ENCODE assay signal across 17 cellular contexts in the genomic region with DNA sequence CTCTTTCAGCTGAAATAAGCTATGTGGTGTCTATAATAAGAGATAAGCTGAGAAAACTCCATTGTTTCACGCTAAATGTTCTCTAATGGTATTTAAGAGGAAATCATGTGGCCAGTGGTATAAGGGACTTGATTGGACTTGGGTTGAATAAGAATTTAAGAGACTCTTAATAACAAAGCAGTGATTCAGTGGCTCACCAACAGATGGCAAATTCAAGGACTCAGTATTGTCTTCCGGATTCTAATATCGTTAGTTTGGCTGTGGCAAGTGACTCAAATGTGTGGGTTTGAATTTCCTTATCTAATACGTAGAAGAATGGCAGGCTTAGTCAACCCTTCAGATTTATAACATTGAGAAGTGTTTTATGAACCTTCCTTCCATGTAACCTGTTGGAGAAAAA. TPM values are rescaled to one million over a fixed set of nuclear protein-coding genes. Genes with fewer than 3 reads are reported as not detected.
DNase-seq lines count a peak whose midpoint lies in the region; ATAC-seq and TF ChIP-seq lines count a peak whose summit lies in the region.
"Had no signal": no experiment of that assay in that cellular context is flagged by ENCODE, and none has a peak within 500 bp of the region (broad histone marks: within the 10 kb centered on the region; RNA-seq: fewer than 3 reads in every experiment).

No MANE protein-coding gene starts in this region.

- H3K9me3 ChIP-seq in BE2C, result no peaks in the 10 kb centered on the region
- no peaks in the 10 kb centered on the region for H3K9me3 ChIP-seq in IMR-90 (ENCODE audit: control insufficient read depth, insufficient read depth, low read length)
- H3K9me3 ChIP-seq: esophagus squamous epithelium, uterus had no signal

- H3K27ac Mint-ChIP-seq in stimulated activated naive B cell treated with anti-CD40 and anti-IgM and Interleukin-4, amounts not matched to agents 10 μg/mL and 1 μg/mL and 100 μg/mL, for 72 hours, result no peak overlapping the region
- no peak overlapping the region for H3K27ac Mint-ChIP-seq in natural killer cell treated with Interleukin-12 subunit alpha and Interleukin-12 subunit beta and Interleukin-15 and Interleukin-18, amount 100 ng/mL, for 72 hours

- dilution Hi-C loops in IMR-90 (cut with HindIII; ENCODE audit: low sequenced_read_pairs, unreplicated experiment), result no loop called here

- in situ Hi-C loops in IMR-90 (cut with MboI; ENCODE audit: low sequenced_read_pairs), result no loop called here

- H3K56ac ChIP-seq in IMR-90 (ENCODE audit: extremely low read depth, insufficient read depth, low read length), result no peak overlapping the region

- no peak overlapping the region for H2BK20ac ChIP-seq in IMR-90 (ENCODE audit: low read depth, low read length)

- H3K18ac ChIP-seq in IMR-90 (ENCODE audit: low read depth, low read length), result no peak overlapping the region

- no peak overlapping the region for H2BK15ac ChIP-seq in IMR-90 (ENCODE audit: low read depth, low read length)

- BruUV-seq in IMR-90 (replicated peaks; lab: Mats Ljungman, UMichigan), result no TSS peak

- no peak overlapping the region for H2AK5ac ChIP-seq in IMR-90 (ENCODE audit: low read depth, low read length)

- TF ChIP-seq CTCF in BE2C (IDR thresholded peaks at IDR 0.05; ENCODE audit: low read depth, low read length), result peak; percentile 18; the same call in 1 of the 2 replicates
- peak; percentile 48 for TF ChIP-seq CTCF in IMR-90 (conservative IDR thresholded peaks at IDR 0.05; ENCODE audit: low read depth, low read length)

- H3K9ac ChIP-seq in IMR-90 (ENCODE audit: low read depth, low read length), result no peak overlapping the region

- TF ChIP-seq POLR2A in IMR-90 (IDR thresholded peaks at IDR 0.05; ENCODE audit: low read depth, low read length), result no peak

- H4K5ac ChIP-seq in IMR-90 (ENCODE audit: low read depth, low read length), result no peak overlapping the region

- H3K4me1 ChIP-seq in BE2C, result no peaks in the 10 kb centered on the region; the same call in 1 of the 2 replicates
- peaks cover 2% of the 10 kb centered on the region; the same call in 1 of the 2 replicates for H3K4me1 ChIP-seq in IMR-90 (ENCODE audit: control insufficient read depth, insufficient read depth, low read length)
- H3K4me1 ChIP-seq: esophagus squamous epithelium, uterus had no signal

- H3K79me1 ChIP-seq in IMR-90 (ENCODE audit: low read depth in 1 of 2, low read length in 2 of 2), result peaks cover 9 to 48% of the 10 kb centered on the region in 2 experiments; a peak in 3 of 4 replicates

- no peak overlapping the region for H2BK120ac ChIP-seq in IMR-90 (ENCODE audit: low read depth, low read length)

- peaks cover 15% of the 10 kb centered on the region for H3K36me3 ChIP-seq in BE2C
- H3K36me3 ChIP-seq in IMR-90 (ENCODE audit: control insufficient read depth, insufficient read depth, low read length), result peaks cover 7% of the 10 kb centered on the region
- H3K36me3 ChIP-seq: uterus had no signal

- TF ChIP-seq RAD21 in IMR-90 (IDR thresholded peaks at IDR 0.05; ENCODE audit: low read length), result peak; percentile 32

- peaks cover 6 to 12% of the 10 kb centered on the region in 2 donors for H3K4me1 Mint-ChIP-seq in stimulated activated naive B cell treated with anti-CD40 and anti-IgM and Interleukin-4, amounts not matched to agents 10 μg/mL and 1 μg/mL and 100 μg/mL, for 72 hours
- no peaks in the 10 kb centered on the region for H3K4me1 Mint-ChIP-seq in natural killer cell treated with Interleukin-12 subunit alpha and Interleukin-12 subunit beta and Interleukin-15 and Interleukin-18, amount 100 ng/mL, for 72 hours (ENCODE audit: low read depth in 2 of 2)
- H3K4me1 Mint-ChIP-seq: brain had no signal

- POLR2A ChIA-PET in IMR-90 (lab: Charles Lee; ENCODE audit: unreplicated experiment), result interaction anchor here (0.5 kb wide), 1 partner anchor 46 kb away, joined by 3 read pairs; no protein-coding TSS in a partner anchor

- H3K27me3 Mint-ChIP-seq in stimulated activated naive B cell treated with anti-CD40 and anti-IgM and Interleukin-4, amounts not matched to agents 10 μg/mL and 1 μg/mL and 100 μg/mL, for 72 hours, result no peaks in the 10 kb centered on the region
- H3K27me3 Mint-ChIP-seq in natural killer cell treated with Interleukin-12 subunit alpha and Interleukin-12 subunit beta and Interleukin-15 and Interleukin-18, amount 100 ng/mL, for 72 hours, result no peaks in the 10 kb centered on the region
- H3K27me3 Mint-ChIP-seq: brain had no signal

- H3K36me3 Mint-ChIP-seq in stimulated activated naive B cell treated with anti-CD40 and anti-IgM and Interleukin-4, amounts not matched to agents 10 μg/mL and 1 μg/mL and 100 μg/mL, for 72 hours, result peaks cover 15 to 19% of the 10 kb centered on the region in 2 donors
- no peaks in the 10 kb centered on the region for H3K36me3 Mint-ChIP-seq in natural killer cell treated with Interleukin-12 subunit alpha and Interleukin-12 subunit beta and Interleukin-15 and Interleukin-18, amount 100 ng/mL, for 72 hours

- H3K9me3 Mint-ChIP-seq in stimulated activated naive B cell treated with anti-CD40 and anti-IgM and Interleukin-4, amounts not matched to agents 10 μg/mL and 1 μg/mL and 100 μg/mL, for 72 hours, result no peaks in the 10 kb centered on the region
- H3K9me3 Mint-ChIP-seq in natural killer cell treated with Interleukin-12 subunit alpha and Interleukin-12 subunit beta and Interleukin-15 and Interleukin-18, amount 100 ng/mL, for 72 hours, result no peaks in the 10 kb centered on the region
- H3K9me3 Mint-ChIP-seq: brain had no signal

- no peak overlapping the region for H3K4me3 Mint-ChIP-seq in stimulated activated naive B cell treated with anti-CD40 and anti-IgM and Interleukin-4, amounts not matched to agents 10 μg/mL and 1 μg/mL and 100 μg/mL, for 72 hours
- H3K4me3 Mint-ChIP-seq in natural killer cell treated with Interleukin-12 subunit alpha and Interleukin-12 subunit beta and Interleukin-15 and Interleukin-18, amount 100 ng/mL, for 72 hours, result no peak overlapping the region
- H3K4me3 Mint-ChIP-seq: brain had no signal

- H3K23ac ChIP-seq in IMR-90 (ENCODE audit: low read depth, low read length), result no peak overlapping the region

- H3K4me2 ChIP-seq in IMR-90 (ENCODE audit: low read depth, low read length), result peak overlapping the region; percentile 52; the same call in 1 of the 2 replicates

- H2AK9ac ChIP-seq in IMR-90 (replicated peaks; ENCODE audit: low read depth, low read length, poor library complexity), result no peak overlapping the region

- ATAC-seq in IMR-90 (ENCODE audit: low read depth) (peak; percentile 76), HG03097 (IDR thresholded peaks at IDR 0.05; ENCODE audit: low FRiP score, unreplicated experiment) (no peak)
- ATAC-seq in stimulated activated naive B cell treated with anti-CD40 and anti-IgM and Interleukin-4, amounts not matched to agents 10 μg/mL and 1 μg/mL and 100 μg/mL, for 72 hours (replicated peaks), result no peak
- ATAC-seq in natural killer cell treated with Interleukin-12 subunit alpha and Interleukin-12 subunit beta and Interleukin-15 and Interleukin-18, amount 100 ng/mL, for 72 hours, result no peak
- ATAC-seq: left cardiac atrium had no signal

- WGBS in IMR-90 (ENCODE audit: extremely low coverage in 2 of 2, insufficient read length in 1 of 2), 2 experiments, result no CpG with 5 or more reads among the region's 4 CpGs

- peaks cover 5% of the 10 kb centered on the region; the same call in 1 of the 2 replicates for H3K9me1 ChIP-seq in IMR-90 (ENCODE audit: insufficient read depth, low read length)

- no peak overlapping the region for H3K27ac ChIP-seq in IMR-90 (ENCODE audit: insufficient read depth, low read length)
- H3K27ac ChIP-seq: esophagus squamous epithelium, uterus had no signal

- H4K91ac ChIP-seq in IMR-90 (ENCODE audit: insufficient read depth, low read depth, low read length), result no peak overlapping the region

- no peak overlapping the region for H3K14ac ChIP-seq in IMR-90 (replicated peaks; ENCODE audit: low read depth, low read length)

- H3K27me3 ChIP-seq in BE2C, result no peaks in the 10 kb centered on the region
- no peaks in the 10 kb centered on the region for H3K27me3 ChIP-seq in IMR-90 (ENCODE audit: control insufficient read depth, insufficient read depth, low read length)
- H3K27me3 ChIP-seq: esophagus squamous epithelium, uterus had no signal

- no peak overlapping the region for H3K4me3 ChIP-seq in BE2C (ENCODE audit: low read depth, low read length)
- no peak overlapping the region for H3K4me3 ChIP-seq in IMR-90 (ENCODE audit: insufficient read depth, low read depth, low read length)
- H3K4me3 ChIP-seq: esophagus squamous epithelium, uterus had no signal

- H3K4ac ChIP-seq in IMR-90 (ENCODE audit: low read depth, low read length), result no peak overlapping the region

- no peak overlapping the region for H4K8ac ChIP-seq in IMR-90 (ENCODE audit: low read depth in 2 of 2, low read length in 2 of 2)

- 0 out of 2 replicates have a peak, but pooled peaks cover 3% of the 10 kb centered on the region for H4K20me1 ChIP-seq in IMR-90 (ENCODE audit: insufficient read depth, low read length)

- CTCF ChIA-PET in IMR-90 (lab: Yijun Ruan, JAX), result interaction anchor here (0.9 to 1.2 kb wide), 2 partner anchors 19 to 131 kb away, joined by 3 to 4 read pairs; no protein-coding TSS in a partner anchor

- H2BK5ac ChIP-seq in IMR-90 (ENCODE audit: low read depth, low read length, poor library complexity, severe bottlenecking), result peak overlapping the region; percentile 61

- H2AFZ ChIP-seq in IMR-90 (replicated peaks; ENCODE audit: low read length, poor library complexity), result no peak overlapping the region

- no peak for DNase-seq in BE2C
- DNase-seq in IMR-90, result peak; percentile 92
- DNase-seq in astrocyte of the hippocampus (ENCODE audit: low read depth, low spot score), result peak; percentile 80
- peak; percentile 13 for DNase-seq in iPS-NIHi7 (ENCODE audit: extremely low spot score)
- no peak for DNase-seq in stimulated activated naive B cell treated with anti-CD40 and anti-IgM and Interleukin-4, amounts not matched to agents 10 μg/mL and 1 μg/mL and 100 μg/mL, for 72 hours
- DNase-seq in stimulated activated naive CD4-positive, alpha-beta T cell treated with Interleukin-2 at 50 U/mL for 16 hours (lab: John Stamatoyannopoulos, UW), result no peak
- DNase-seq in natural killer cell treated with Interleukin-12 subunit alpha and Interleukin-12 subunit beta and Interleukin-15 and Interleukin-18, amount 100 ng/mL, for 72 hours (ENCODE audit: low spot score), result no peak
- DNase-seq: activated T-cell treated with anti-CD3 and anti-CD28 coated beads, Interleukin-2, amount 50 U/mL, for 1 hour; AML-193; esophagus squamous epithelium; left cardiac atrium; NCI-H1092 treated with DMSO at 0.1 percent for 48 hours; NCI-H446 treated with DMSO at 0.1 percent for 48 hours; SIG-M5; uterus had no signal

- intact Hi-C loops in IMR-90 (cut with micrococcal nuclease), result loop anchor here (10.0 kb wide), 1 partner anchor 95 kb away; no protein-coding TSS in a partner anchor

RNA-seq across cellular contexts. Expression of gene KCNH3, which starts 49.1 kb away (rescaled TPM):
- polyA plus RNA-seq in BE2C (2012; ENCODE audit: insufficient read depth, insufficient read length, low read depth), result 0.52 TPM
- 0.28 TPM in 1 of 2 replicates, not detected in the other for total RNA-seq in IMR-90 (2012; rRNA removed)
- 0.10 and 0.20 TPM in 2 replicates for polyA plus RNA-seq in IMR-90 (2012; rRNA removed)
- polyA plus RNA-seq in IMR-90 (2012; cell fraction: cytosol; rRNA removed), result 0.05 and 0.09 TPM in 2 replicates
- 0.49 and 1.6 TPM in 2 replicates for polyA plus RNA-seq in IMR-90 (2012; cell fraction: nucleus; rRNA removed; ENCODE audit: low replicate concordance)
- under 1 TPM; 0.50 to 0.70 TPM for total RNA-seq in natural killer cell treated with Interleukin-12 subunit alpha and Interleukin-12 subunit beta and Interleukin-15 and Interleukin-18, amount 100 ng/mL, for 72 hours

Comparison
In these comparisons a context has a peak if more than half of its experiments do, and no peak if none do; other contexts are left out.
1. DNase-seq: peak in IMR-90 (single experiment), astrocyte of the hippocampus (single experiment) and iPS-NIHi7 (single experiment); none in BE2C (single experiment), stimulated activated naive B cell treated with anti-CD40 and anti-IgM and Interleukin-4, amounts not matched to agents 10 μg/mL and 1 μg/mL and 100 μg/mL, for 72 hours (single experiment), stimulated activated naive CD4-positive, alpha-beta T cell treated with Interleukin-2 at 50 U/mL for 16 hours (single experiment) and natural killer cell treated with Interleukin-12 subunit alpha and Interleukin-12 subunit beta and Interleukin-15 and Interleukin-18, amount 100 ng/mL, for 72 hours (single experiment).